ENCODE assay signal across 19 cellular contexts in the genomic region with DNA sequence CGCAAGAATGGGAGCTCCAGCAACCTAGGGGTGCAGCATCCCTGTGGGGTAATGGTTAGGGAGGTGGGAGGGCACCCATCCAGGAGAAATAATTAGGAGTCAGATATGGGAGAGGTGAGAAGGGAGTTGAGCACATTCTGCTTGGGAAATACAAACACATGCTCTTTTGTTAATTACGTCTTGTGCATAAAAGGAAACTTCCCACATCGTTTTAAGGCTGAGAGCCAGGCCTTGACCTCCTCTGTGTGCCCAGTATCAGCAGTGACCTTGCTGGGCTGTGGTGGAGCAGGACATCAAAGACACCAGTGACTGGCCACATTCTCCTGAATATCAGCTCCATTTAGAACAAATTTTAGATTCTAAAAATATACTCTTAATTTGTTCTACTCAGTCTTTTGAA. TPM values are rescaled to one million over a fixed set of nuclear protein-coding genes. Genes with fewer than 3 reads are reported as not detected.
DNase-seq lines count a peak whose midpoint lies in the region; ATAC-seq and TF ChIP-seq lines count a peak whose summit lies in the region.
"Had no signal": no experiment of that assay in that cellular context is flagged by ENCODE, and none has a peak within 500 bp of the region (broad histone marks: within the 10 kb centered on the region; RNA-seq: fewer than 3 reads in every experiment).

No MANE protein-coding gene starts in this region.

- H3K4me3 Mint-ChIP-seq in Calu3 (ENCODE audit: low read depth, unreplicated experiment): no peak overlapping the region
- H3K4me3 Mint-ChIP-seq: CD14-positive monocyte; CD4-positive, alpha-beta memory T cell; CD4-positive, CD25-positive, alpha-beta regulatory T cell; CD8-positive, alpha-beta memory T cell had no signal

- H4K20me1 ChIP-seq in PC-9 (ENCODE audit: insufficient read depth): no peaks in the 10 kb centered on the region
- H4K20me1 ChIP-seq: BLaER1 had no signal

- no peak overlapping the region for H3K4me2 ChIP-seq in PC-9
- H3K4me2 ChIP-seq: BLaER1 had no signal

- H3K27ac ChIP-seq in testis (no peak overlapping the region), PC-9 (no peak overlapping the region)
- H3K27ac ChIP-seq: BLaER1 had no signal

- peak; percentile 16 for ATAC-seq in left lobe of liver

- H3K79me2 ChIP-seq in PC-9 (ENCODE audit: low read depth): no peaks in the 10 kb centered on the region

- CTCF ChIA-PET in Calu3 (lab: Charles Lee): interaction anchor here (0.8 kb wide), 1 partner anchor 22 kb away, joined by 3 read pairs; a partner anchor contains a TSS
- CTCF ChIA-PET in PC-9 (lab: Charles Lee): no interaction called here

- WGBS in testis, 2 donors: 32 to 45% methylated on average over 3 of the region's 3 CpGs

- no peak for TF ChIP-seq POLR2A in testis (IDR thresholded peaks at IDR 0.05)
- TF ChIP-seq POLR2A in erythroblast (IDR thresholded peaks at IDR 0.05; ENCODE audit: low read length): no peak

- no peak overlapping the region for H2AFZ ChIP-seq in PC-9

- POLR2A ChIA-PET in PC-9 (lab: Charles Lee; ENCODE audit: unreplicated experiment): no interaction called here

- no peaks in the 10 kb centered on the region for H3K27me3 Mint-ChIP-seq in Calu3 (ENCODE audit: unreplicated experiment)

- no peaks in the 10 kb centered on the region for H3F3A ChIP-seq in PC-9 (ENCODE audit: insufficient read depth, low read depth)

- intact Hi-C loops in Calu3 (cut with micrococcal nuclease; ENCODE audit: unreplicated experiment): loop anchor here (5.0 kb wide), 1 partner anchor 127 kb away; a partner anchor contains a TSS
- intact Hi-C loops in testis (cut with DNase I; ENCODE audit: low total_unique reads): no loop called here
- intact Hi-C loops in PC-9 (cut with micrococcal nuclease; ENCODE audit: unreplicated experiment): no loop called here

- DNase-seq in Calu3 (no peak), left lobe of liver (ENCODE audit: low spot score) (no peak), testis (peak; percentile 48), PC-9 (no peak), erythroblast (lab: John Stamatoyannopoulos, UW) (no peak)
- DNase-seq: 8988T; ACHN; BE2C; C1 segment of cervical spinal cord; CD4-positive, alpha-beta memory T cell; CD4-positive, CD25-positive, alpha-beta regulatory T cell; CD8-positive, alpha-beta memory T cell; COR-L47; DMS79 treated with DMSO at 0.1 percent for 48 hours; GF-D8 had no signal

- peaks cover 18% of the 10 kb centered on the region for H3K4me1 Mint-ChIP-seq in Calu3 (ENCODE audit: low read depth, unreplicated experiment)
- H3K4me1 Mint-ChIP-seq: CD14-positive monocyte; CD4-positive, alpha-beta memory T cell; CD4-positive, CD25-positive, alpha-beta regulatory T cell; CD8-positive, alpha-beta memory T cell had no signal

- H3K27me3 ChIP-seq in testis (no peaks in the 10 kb centered on the region), PC-9 (ENCODE audit: insufficient read depth, low read depth) (no peaks in the 10 kb centered on the region)
- H3K27me3 ChIP-seq: BE2C, BLaER1 had no signal

- no peaks in the 10 kb centered on the region for H3K9me2 ChIP-seq in PC-9 (ENCODE audit: insufficient read depth)

- H3K9me3 ChIP-seq in testis (no peaks in the 10 kb centered on the region), PC-9 (ENCODE audit: insufficient read depth, low read depth) (no peaks in the 10 kb centered on the region)
- H3K9me3 ChIP-seq: BE2C had no signal

- H3K36me3 Mint-ChIP-seq in Calu3 (ENCODE audit: insufficient read depth, unreplicated experiment): peaks cover 6% of the 10 kb centered on the region
- H3K36me3 Mint-ChIP-seq: CD14-positive monocyte had no signal

- peak overlapping the region; percentile 94 for H3K27ac Mint-ChIP-seq in Calu3 (ENCODE audit: unreplicated experiment)
- H3K27ac Mint-ChIP-seq: CD4-positive, alpha-beta memory T cell; CD4-positive, CD25-positive, alpha-beta regulatory T cell; CD8-positive, alpha-beta memory T cell had no signal

- TF ChIP-seq CTCF in Calu3 (IDR thresholded peaks at IDR 0.05; ENCODE audit: unreplicated experiment): no peak
- TF ChIP-seq CTCF in testis (IDR thresholded peaks at IDR 0.05): no peak
- no peak for TF ChIP-seq CTCF in PC-9 (conservative IDR thresholded peaks at IDR 0.05)

- H3K4me3 ChIP-seq in testis (no peak overlapping the region), PC-9 (no peak overlapping the region)
- H3K4me3 ChIP-seq: BLaER1 had no signal

- no TSS peak for BruUV-seq in Calu3 (replicated peaks; lab: Mats Ljungman, UMichigan)
- no TSS peak for BruUV-seq in PC-9 (replicated peaks; lab: Mats Ljungman, UMichigan)

- H3K4me1 ChIP-seq in testis: no peaks in the 10 kb centered on the region
- no peaks in the 10 kb centered on the region for H3K4me1 ChIP-seq in PC-9 (replicated peaks; ENCODE audit: insufficient read depth)
- H3K4me1 ChIP-seq: BE2C, BLaER1 had no signal

- H3K36me3 ChIP-seq in testis (ENCODE audit: low read depth, missing control alignments) (no peaks in the 10 kb centered on the region), PC-9 (ENCODE audit: low read depth) (no peaks in the 10 kb centered on the region)
- H3K36me3 ChIP-seq: BE2C, BLaER1 had no signal

- peaks cover 5% of the 10 kb centered on the region for H3K9me3 Mint-ChIP-seq in Calu3 (ENCODE audit: low read depth, unreplicated experiment)

RNA-seq across cellular contexts. Expression of a gene that starts 22.6 kb away (rescaled TPM):
- total RNA-seq in Calu3 (2022) (0.40 and 0.76 TPM in 2 replicates), left lobe of liver (292 TPM), testis (under 1 TPM; 0.37 to 0.63 TPM), PC-9 (2021) (not detected in 2 replicates)
- polyA plus RNA-seq in testis (ENCODE audit: insufficient read depth, low read depth, low replicate concordance): 1.9 TPM
- total RNA-seq: A673; CD4-positive, alpha-beta memory T cell; CD4-positive, CD25-positive, alpha-beta regulatory T cell; CD8-positive, alpha-beta memory T cell had no signal
- polyA plus RNA-seq: AG04450; CD14-positive monocyte; CD4-positive, alpha-beta memory T cell; CD4-positive, CD25-positive, alpha-beta regulatory T cell; CD8-positive, alpha-beta memory T cell had no signal

RNA-seq across cellular contexts. Expression of a gene that starts 34.3 kb away (rescaled TPM):
- total RNA-seq in Calu3 (2022) (not detected in 2 replicates), left lobe of liver (24.7 TPM), testis (1 to 10 TPM; 4.3 to 7.5 TPM), PC-9 (2021) (2.7 and 4.0 TPM in 2 replicates)
- polyA plus RNA-seq in testis (ENCODE audit: insufficient read depth, low read depth, low replicate concordance): 0.33 TPM
- polyA plus RNA-seq: AG04450; CD14-positive monocyte; CD4-positive, alpha-beta memory T cell; CD8-positive, alpha-beta memory T cell had no signal

Comparison
In these comparisons a context has a peak if more than half of its experiments do, and no peak if none do; other contexts are left out.
1. RNA of a gene that starts 22.6 kb away (total RNA-seq): 292 TPM in left lobe of liver (single experiment); 0.37 to 0.63 TPM in testis, 0.40 to 0.76 TPM in Calu3 and not detected in PC-9; every median in the first group is over 100 times any median in the second.